Comparison of ENCODE assay signal across 24 cellular contexts in the genomic region with DNA sequence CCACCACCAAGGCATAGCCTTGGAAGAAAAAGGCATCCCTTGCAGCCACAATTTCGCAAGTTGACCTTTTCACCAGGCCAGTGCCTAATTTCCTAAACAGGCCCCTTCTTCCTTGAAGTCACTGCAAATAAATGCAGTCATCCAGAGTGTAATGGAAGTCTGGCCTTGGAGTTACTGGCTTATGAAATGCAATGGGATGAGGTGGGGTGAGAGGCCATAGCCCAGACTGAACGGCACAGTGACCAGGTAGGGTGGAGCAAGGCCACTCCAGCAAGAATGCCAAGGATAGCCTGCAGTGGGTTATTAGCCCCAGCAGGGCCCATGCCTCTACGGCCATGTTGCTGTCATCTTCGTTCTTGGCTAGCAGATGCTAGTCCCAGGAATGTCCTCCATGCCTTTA.
DNase-seq lines count a peak whose midpoint lies in the region; ATAC-seq, FAIRE-seq and TF ChIP-seq lines count a peak whose summit lies in the region.
"Had no signal": no experiment of that assay in that cellular context is flagged by ENCODE, and none has a peak within 500 bp of the region (broad histone marks: within the 10 kb centered on the region; RNA-seq: fewer than 3 reads in every experiment).

No MANE protein-coding gene starts in this region.

- no peak overlapping the region for H2BK120ac ChIP-seq in H1 (replicated peaks; ENCODE audit: low read depth, low read length)

- no peak overlapping the region for H3K4ac ChIP-seq in H1 (replicated peaks; ENCODE audit: insufficient read length, low read depth, low read length)

- no peak overlapping the region; the same call in 1 of the 2 replicates for H2AK5ac ChIP-seq in H1 (ENCODE audit: low read depth, low read length)

- no peak overlapping the region for H4K5ac ChIP-seq in H1 (ENCODE audit: insufficient read length, low read depth, low read length)

- POLR2A ChIA-PET in H1 (lab: Charles Lee; ENCODE audit: partially characterized antibody) = interaction anchor here (0.7 to 1.1 kb wide), 2 partner anchors 9 to 37 kb away, joined by 3 read pairs; no protein-coding TSS in a partner anchor

- no peak for TF ChIP-seq CTCF in DOHH2 (IDR thresholded peaks at IDR 0.05; ENCODE audit: low read depth, low read length, poor library complexity, severe bottlenecking)
- no peak for TF ChIP-seq CTCF in MM.1S (IDR thresholded peaks at IDR 0.05; ENCODE audit: low read length)
- TF ChIP-seq CTCF in H1 (IDR thresholded peaks at IDR 0.05; ENCODE audit: control extremely low read depth in 1 of 3, insufficient read depth in 1 of 3, low read depth in 1 of 3, low read length in 3 of 3) = no peak
- no peak for TF ChIP-seq CTCF in mesothelial cell of epicardium (IDR thresholded peaks at IDR 0.05; ENCODE audit: unreplicated experiment)
- no peak for TF ChIP-seq CTCF in lower leg skin (IDR thresholded peaks at IDR 0.05)
- TF ChIP-seq CTCF in transverse colon (IDR thresholded peaks at IDR 0.05) = no peak

- intact Hi-C loops in lower leg skin (cut with DNase I; ENCODE audit: low total_unique reads) (no loop called here), transverse colon (cut with DNase I; ENCODE audit: low total_unique reads) (no loop called here)

- no peaks in the 10 kb centered on the region for H3K23me2 ChIP-seq in H1 (ENCODE audit: low read depth, low read length)

- H3K9me3 ChIP-seq in DOHH2 (ENCODE audit: control insufficient read depth, insufficient read depth, low read length) (no peaks in the 10 kb centered on the region), MM.1S (replicated peaks; ENCODE audit: insufficient read depth, low read length) (no peaks in the 10 kb centered on the region), H1 (ENCODE audit: insufficient read depth in 2 of 2, low read depth in 1 of 2, low read length in 1 of 2) (no peaks in the 10 kb centered on the region), transverse colon (no peaks in the 10 kb centered on the region)
- H3K9me3 ChIP-seq: gastroesophageal sphincter had no signal

- no peak overlapping the region for H3K14ac ChIP-seq in H1 (ENCODE audit: insufficient read length)

- no peak overlapping the region for H3K4me3 Mint-ChIP-seq in mesothelial cell of epicardium
- H3K4me3 Mint-ChIP-seq: CD4-positive, CD25-positive, alpha-beta regulatory T cell; nephron progenitor cell had no signal

- H3K36me3 Mint-ChIP-seq in mesothelial cell of epicardium = no peaks in the 10 kb centered on the region
- H3K36me3 Mint-ChIP-seq: activated naive CD4-positive, alpha-beta T cell treated with anti-CD3 and anti-CD28 coated beads, Interleukin-2, amount 50 U/mL, for 72 hours; CD4-positive, CD25-positive, alpha-beta regulatory T cell had no signal

- in situ Hi-C loops in transverse colon (cut with MboI; ENCODE audit: low pct_ligation_motif_present in 1 of 4, low pct_unique_long_range_greater_than_20kb in 1 of 4, low sequenced_read_pairs in 3 of 4) = no loop called here

- no peak overlapping the region for H2BK20ac ChIP-seq in H1 (ENCODE audit: low read length)

- peak overlapping the region; percentile 91 for H3K27ac Mint-ChIP-seq in mesothelial cell of epicardium
- H3K27ac Mint-ChIP-seq: activated naive CD4-positive, alpha-beta T cell treated with anti-CD3 and anti-CD28 coated beads, Interleukin-2, amount 50 U/mL, for 72 hours; CD4-positive, CD25-positive, alpha-beta regulatory T cell; nephron progenitor cell had no signal

- 93% methylated on average over 4 of the region's 4 CpGs; no CpG with 5 or more reads in 1 of the 2 experiments for WGBS in H1 (ENCODE audit: extremely low coverage in 1 of 2, insufficient coverage in 1 of 2, insufficient read length in 1 of 2, insufficient replicate concordance in 2 of 2, low coverage in 1 of 2, low lambda C conversion rate in 2 of 2, missing lambda C conversion rate in 1 of 2), 2 experiments
- WGBS in lower leg skin, 2 donors = 76 to 93% methylated on average over 4 of the region's 4 CpGs
- WGBS in transverse colon (ENCODE audit: low coverage in 1 of 2), 2 donors = 89 to 100% methylated on average over 2 to 4 of the region's 4 CpGs

- peaks cover 5% of the 10 kb centered on the region; the same call in 1 of the 2 replicates for H3K79me1 ChIP-seq in H1 (ENCODE audit: low read depth, low read length)

- H2AFZ ChIP-seq in MM.1S (ENCODE audit: low read length) (no peak overlapping the region), H1 (ENCODE audit: low read length) (no peak overlapping the region)

- FAIRE-seq in H1 (lab: Jason Lieb, UNC) = no peak
- FAIRE-seq: GM18507, small intestine had no signal

- TF ChIP-seq EP300 in H1 (IDR thresholded peaks at IDR 0.05; ENCODE audit: borderline replicate concordance in 1 of 2, low read depth in 2 of 2, low read length in 2 of 2) (no peak), transverse colon (IDR thresholded peaks at IDR 0.05; ENCODE audit: low read depth) (no peak)

- H4K91ac ChIP-seq in H1 (replicated peaks; ENCODE audit: insufficient read length, low read length) = no peak overlapping the region

- H3K4me2 ChIP-seq in DOHH2 (ENCODE audit: low read length) = peak overlapping the region; percentile 54
- 0 out of 2 replicates have a peak overlapping the region, but pooled peaks have one; percentile 80 for H3K4me2 ChIP-seq in MM.1S (ENCODE audit: low read depth, low read length)
- H3K4me2 ChIP-seq in H1 (ENCODE audit: insufficient read depth in 1 of 2, low read depth in 2 of 2, low read length in 2 of 2) = peak overlapping the region in 1 of 2 experiments; percentile 57; a peak in 1 of 4 replicates
- H3K4me2 ChIP-seq: KMS-11 had no signal

- peaks cover 60% of the 10 kb centered on the region for H3K4me1 Mint-ChIP-seq in mesothelial cell of epicardium

- no peak overlapping the region for H3K23ac ChIP-seq in H1 (ENCODE audit: insufficient read length)

- 0 out of 2 replicates have a peak overlapping the region, but pooled peaks have one; percentile 36 for H2BK15ac ChIP-seq in H1 (ENCODE audit: low read length)

- TF ChIP-seq POLR2A in H1 (IDR thresholded peaks at IDR 0.05; ENCODE audit: control extremely low read depth in 1 of 2, low read depth in 2 of 2, low read length in 2 of 2) = no peak
- TF ChIP-seq POLR2A in lower leg skin (IDR thresholded peaks at IDR 0.05) = no peak
- TF ChIP-seq POLR2A in transverse colon (IDR thresholded peaks at IDR 0.05) = no peak

- CTCF ChIA-PET in H1 (lab: Charles Lee; ENCODE audit: partially characterized antibody) = interaction anchor here (1.4 kb wide), 2 partner anchors 12 to 64 kb away, joined by 4 read pairs; no protein-coding TSS in a partner anchor

- H2BK12ac ChIP-seq in H1 (ENCODE audit: low read depth, low read length) = no peak overlapping the region

- H3K56ac ChIP-seq in H1 (replicated peaks; ENCODE audit: insufficient read length, low read depth, low read length) = no peak overlapping the region

- H3K27me3 Mint-ChIP-seq in mesothelial cell of epicardium (ENCODE audit: low read depth) = no peaks in the 10 kb centered on the region

- TF ChIP-seq RAD21 in H1 (IDR thresholded peaks at IDR 0.05 in 1 of 2, conservative IDR thresholded peaks at IDR 0.05 in 1 of 2; ENCODE audit: low read depth in 2 of 2, low read length in 2 of 2) = no peak

- H3F3A ChIP-seq in DOHH2 (ENCODE audit: control insufficient read depth, insufficient read depth) (peaks cover 39% of the 10 kb centered on the region), MM.1S (ENCODE audit: insufficient read depth, low read length) (peaks cover 12% of the 10 kb centered on the region)

- H3K4me1 ChIP-seq in DOHH2 (ENCODE audit: control insufficient read depth, low read length) (peaks cover 98% of the 10 kb centered on the region), MM.1S (ENCODE audit: low read length) (peaks cover 22% of the 10 kb centered on the region), H1 (replicated peaks in 1 of 4; ENCODE audit: control insufficient read depth in 3 of 4, insufficient read depth in 4 of 4, low read length in 3 of 4) (peaks cover 10 to 23% (median 13%) of the 10 kb centered on the region in 4 experiments), transverse colon (peaks cover 0 to 38% (median 30%) of the 10 kb centered on the region in 4 donors)

- peaks cover 99% of the 10 kb centered on the region for H3K36me3 ChIP-seq in DOHH2 (ENCODE audit: control insufficient read depth, low read length)
- H3K36me3 ChIP-seq in MM.1S (replicated peaks; ENCODE audit: insufficient read depth, low read length) = no peaks in the 10 kb centered on the region
- peaks cover 0 to 12% (median 3%) of the 10 kb centered on the region in 4 experiments; a peak in 6 of 8 replicates for H3K36me3 ChIP-seq in H1 (ENCODE audit: control insufficient read depth in 2 of 4, insufficient read depth in 4 of 4, low read length in 3 of 4)
- no peaks in the 10 kb centered on the region for H3K36me3 ChIP-seq in transverse colon
- H3K36me3 ChIP-seq: gastroesophageal sphincter had no signal

- H3K9me3 Mint-ChIP-seq in mesothelial cell of epicardium = no peaks in the 10 kb centered on the region
- H3K9me3 Mint-ChIP-seq: activated naive CD4-positive, alpha-beta T cell treated with anti-CD3 and anti-CD28 coated beads, Interleukin-2, amount 50 U/mL, for 72 hours; CD4-positive, CD25-positive, alpha-beta regulatory T cell; nephron progenitor cell had no signal

- peak overlapping the region; percentile 64 for H3K27ac ChIP-seq in DOHH2 (ENCODE audit: low read depth, low read length)
- H3K27ac ChIP-seq in MM.1S (ENCODE audit: low read length) = no peak overlapping the region; the same call in 1 of the 2 replicates
- H3K27ac ChIP-seq in H1 (ENCODE audit: low read depth, low read length) = no peak overlapping the region
- no peak overlapping the region for H3K27ac ChIP-seq in transverse colon
- H3K27ac ChIP-seq: gastroesophageal sphincter, KMS-11 had no signal

- H3K27me3 ChIP-seq in DOHH2 (ENCODE audit: control insufficient read depth, low read length) (no peaks in the 10 kb centered on the region), MM.1S (replicated peaks; ENCODE audit: insufficient read depth, low read length) (no peaks in the 10 kb centered on the region), H1 (replicated peaks in 1 of 4; ENCODE audit: control insufficient read depth in 3 of 4, extremely low read depth in 1 of 4, insufficient read depth in 3 of 4, low read length in 3 of 4) (no peaks in the 10 kb centered on the region; a peak in 1 of 7 replicates), transverse colon (no peaks in the 10 kb centered on the region)
- H3K27me3 ChIP-seq: gastroesophageal sphincter had no signal

- H3K9ac ChIP-seq in MM.1S (ENCODE audit: low read length) = no peak overlapping the region
- H3K9ac ChIP-seq in H1 (replicated peaks in 1 of 4; ENCODE audit: extremely low read depth in 1 of 4, low read depth in 3 of 4, low read length in 3 of 4) = no peak overlapping the region
- H3K9ac ChIP-seq: KMS-11 had no signal

- peak overlapping the region; percentile 33 for H3K4me3 ChIP-seq in DOHH2 (ENCODE audit: low read length)
- no peak overlapping the region for H3K4me3 ChIP-seq in MM.1S (ENCODE audit: low read length)
- no peak overlapping the region for H3K4me3 ChIP-seq in H1 (ENCODE audit: extremely low read depth in 1 of 4, insufficient read depth in 2 of 4, low read depth in 3 of 4, low read length in 4 of 4)
- no peak overlapping the region for H3K4me3 ChIP-seq in lower leg skin (ENCODE audit: low read depth, poor library complexity, severe bottlenecking)
- H3K4me3 ChIP-seq in transverse colon = no peak overlapping the region
- H3K4me3 ChIP-seq: gastroesophageal sphincter had no signal

- ATAC-seq in GM18498 (IDR thresholded peaks at IDR 0.05; ENCODE audit: unreplicated experiment) = no peak
- ATAC-seq: activated naive CD4-positive, alpha-beta T cell treated with anti-CD3 and anti-CD28 coated beads, Interleukin-2, amount 50 U/mL, for 72 hours; gastroesophageal sphincter; PC-3 had no signal

- H4K20me1 ChIP-seq in DOHH2 (ENCODE audit: control insufficient read depth, insufficient read depth, low read depth, low read length) = peaks cover 38% of the 10 kb centered on the region
- no peaks in the 10 kb centered on the region for H4K20me1 ChIP-seq in MM.1S (ENCODE audit: insufficient read depth, low read length)
- H4K20me1 ChIP-seq in H1 (replicated peaks in 1 of 2; ENCODE audit: control insufficient read depth in 1 of 2, insufficient read depth in 2 of 2, low read length in 2 of 2) = peaks cover 7 to 13% of the 10 kb centered on the region in 2 experiments

- no peak overlapping the region for H3K18ac ChIP-seq in H1 (ENCODE audit: extremely low read depth, low read length)

- H4K8ac ChIP-seq in H1 (ENCODE audit: extremely low read depth, insufficient read depth, low read length) = no peak overlapping the region

- H3K9me2 ChIP-seq in DOHH2 (replicated peaks; ENCODE audit: control insufficient read depth, low read length) (no peaks in the 10 kb centered on the region), MM.1S (replicated peaks; ENCODE audit: insufficient read depth, low read length) (no peaks in the 10 kb centered on the region; the same call in 1 of the 2 replicates)

- DNase-seq in MM.1S (no peak), H1 (ENCODE audit: low read depth in 1 of 2, low spot score in 2 of 2) (no peak), mesothelial cell of epicardium (ENCODE audit: low spot score in 2 of 2, unreplicated experiment in 2 of 2) (no peak), lower leg skin (ENCODE audit: low spot score in 2 of 2) (no peak), transverse colon (no peak), hepatic stellate cell (ENCODE audit: low spot score) (no peak)
- DNase-seq: activated CD4-positive, alpha-beta T cell treated with anti-CD3 and anti-CD28 coated beads for 4 hours; CD4-positive, CD25-positive, alpha-beta regulatory T cell; HCEC 1CT; NCI-H1105; NCI-H2029 treated with DMSO at 0.1 percent for 48 hours; NCI-H345; nephron progenitor cell; PC-3; SHP77 treated with DMSO at 0.1 percent for 48 hours; small intestine; stimulated activated CD4-positive, alpha-beta T cell treated with anti-CD3 and anti-CD28 coated beads, Interleukin-2, amount 100 ng/mL, for 48 hours; stimulated activated naive CD4-positive, alpha-beta T cell treated with Interleukin-2 at 50 U/mL for 16 hours had no signal

- H3K79me2 ChIP-seq in DOHH2 (ENCODE audit: control insufficient read depth, low read length) (peaks cover 100% of the 10 kb centered on the region), MM.1S (ENCODE audit: low read length) (no peaks in the 10 kb centered on the region), H1 (ENCODE audit: control insufficient read depth in 1 of 2, insufficient read depth in 2 of 2, low read length in 2 of 2) (peaks cover 14 to 88% of the 10 kb centered on the region in 2 experiments)

- H2BK5ac ChIP-seq in H1 (ENCODE audit: low read depth, low read length) = no peak overlapping the region
